10 cellular contexts compared by ENCODE assay signal in the genomic region with DNA sequence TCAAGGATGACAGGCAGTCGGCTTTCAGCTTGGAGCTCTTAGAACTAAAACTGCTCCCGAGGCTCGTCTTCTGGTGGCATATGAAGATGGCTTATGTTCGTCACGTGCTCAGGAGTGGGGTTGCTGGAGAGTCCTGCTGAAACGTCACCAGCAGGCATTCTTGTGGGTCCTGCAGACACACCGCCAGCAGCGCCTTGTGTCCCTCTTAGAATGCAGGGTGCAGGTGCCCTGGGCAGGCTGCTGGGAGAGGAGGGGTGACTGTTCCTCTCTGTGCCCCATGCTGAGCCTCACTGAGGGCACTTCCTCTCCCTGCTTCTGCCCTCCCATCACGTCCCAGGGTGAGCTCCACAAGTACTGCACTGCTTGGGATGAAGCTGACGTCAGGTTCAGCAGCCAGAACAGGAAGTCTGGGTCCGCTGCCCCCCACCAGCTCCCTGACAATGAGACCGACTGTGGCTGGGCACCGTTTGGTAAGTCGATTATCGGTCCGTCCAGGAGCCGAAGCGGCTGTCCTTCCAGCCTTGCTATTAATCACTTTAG. TPM values are rescaled to one million over a fixed set of nuclear protein-coding genes. Genes with fewer than 3 reads are reported as not detected.
DNase-seq lines count a peak whose midpoint lies in the region; ATAC-seq lines count a peak whose summit lies in the region.
"Had no signal": no experiment of that assay in that cellular context is flagged by ENCODE, and none has a peak within 500 bp of the region (broad histone marks: within the 10 kb centered on the region; RNA-seq: fewer than 3 reads in every experiment).

No MANE protein-coding gene starts in this region.

- no peaks in the 10 kb centered on the region for H3K9me3 Mint-ChIP-seq in T-helper 1 cell treated with Interleukin-12 subunit alpha and Interleukin-12 subunit beta and Interleukin-4 antibody, amounts not matched to agents 30 μg/mL and 1 μg/mL, for 36 hours
- no peaks in the 10 kb centered on the region for H3K9me3 Mint-ChIP-seq in stimulated activated naive B cell treated with anti-CD40 and anti-IgM and Interleukin-4, amounts not matched to agents 10 μg/mL and 1 μg/mL and 100 μg/mL, for 72 hours
- H3K9me3 Mint-ChIP-seq: mesothelial cell of epicardium had no signal

- H3K4me1 Mint-ChIP-seq in T-helper 1 cell treated with Interleukin-12 subunit alpha and Interleukin-12 subunit beta and Interleukin-4 antibody, amounts not matched to agents 30 μg/mL and 1 μg/mL, for 36 hours (ENCODE audit: low read depth), result peaks cover 11% of the 10 kb centered on the region
- H3K4me1 Mint-ChIP-seq in stimulated activated naive B cell treated with anti-CD40 and anti-IgM and Interleukin-4, amounts not matched to agents 10 μg/mL and 1 μg/mL and 100 μg/mL, for 72 hours, result peaks cover 59 to 73% of the 10 kb centered on the region in 2 donors

- peak overlapping the region; percentile 4 for H3K4me3 Mint-ChIP-seq in T-helper 1 cell treated with Interleukin-12 subunit alpha and Interleukin-12 subunit beta and Interleukin-4 antibody, amounts not matched to agents 30 μg/mL and 1 μg/mL, for 36 hours
- peak overlapping the region; percentile 74 to 78 for H3K4me3 Mint-ChIP-seq in stimulated activated naive B cell treated with anti-CD40 and anti-IgM and Interleukin-4, amounts not matched to agents 10 μg/mL and 1 μg/mL and 100 μg/mL, for 72 hours
- H3K4me3 Mint-ChIP-seq: mesothelial cell of epicardium had no signal

- peaks cover 13% of the 10 kb centered on the region for H3K36me3 Mint-ChIP-seq in T-helper 1 cell treated with Interleukin-12 subunit alpha and Interleukin-12 subunit beta and Interleukin-4 antibody, amounts not matched to agents 30 μg/mL and 1 μg/mL, for 36 hours (ENCODE audit: low read depth)
- peaks cover 41 to 78% of the 10 kb centered on the region in 2 donors for H3K36me3 Mint-ChIP-seq in stimulated activated naive B cell treated with anti-CD40 and anti-IgM and Interleukin-4, amounts not matched to agents 10 μg/mL and 1 μg/mL and 100 μg/mL, for 72 hours

- H3K27me3 Mint-ChIP-seq in T-helper 1 cell treated with Interleukin-12 subunit alpha and Interleukin-12 subunit beta and Interleukin-4 antibody, amounts not matched to agents 30 μg/mL and 1 μg/mL, for 36 hours (ENCODE audit: low read depth), result no peaks in the 10 kb centered on the region
- H3K27me3 Mint-ChIP-seq in stimulated activated naive B cell treated with anti-CD40 and anti-IgM and Interleukin-4, amounts not matched to agents 10 μg/mL and 1 μg/mL and 100 μg/mL, for 72 hours, result no peaks in the 10 kb centered on the region

- DNase-seq in T-helper 1 cell (no peak), MV-4-11 (lab: John Stamatoyannopoulos, UW) (peak; percentile 56), dedifferentiated amniotic fluid mesenchymal stem cell (ENCODE audit: extremely low spot score) (no peak)
- no peak for DNase-seq in stimulated activated naive B cell treated with anti-CD40 and anti-IgM and Interleukin-4, amounts not matched to agents 10 μg/mL and 1 μg/mL and 100 μg/mL, for 72 hours
- no peak for DNase-seq in central memory CD4-positive, alpha-beta T cell

- ATAC-seq in esophagus mucosa (peak; percentile 19), HG03520 (IDR thresholded peaks at IDR 0.05; ENCODE audit: unreplicated experiment) (no peak)
- ATAC-seq in stimulated activated naive B cell treated with anti-CD40 and anti-IgM and Interleukin-4, amounts not matched to agents 10 μg/mL and 1 μg/mL and 100 μg/mL, for 72 hours (replicated peaks), result peak; percentile 30 to 33

- H3K27ac Mint-ChIP-seq in T-helper 1 cell treated with Interleukin-12 subunit alpha and Interleukin-12 subunit beta and Interleukin-4 antibody, amounts not matched to agents 30 μg/mL and 1 μg/mL, for 36 hours, result no peak overlapping the region
- peak overlapping the region; percentile 87 for H3K27ac Mint-ChIP-seq in stimulated activated naive B cell treated with anti-CD40 and anti-IgM and Interleukin-4, amounts not matched to agents 10 μg/mL and 1 μg/mL and 100 μg/mL, for 72 hours
- H3K27ac Mint-ChIP-seq: mesothelial cell of epicardium had no signal

RNA-seq across cellular contexts. Expression of a gene that starts 20.8 kb away (rescaled TPM):
- 13.9 TPM for total RNA-seq in esophagus mucosa

RNA-seq across cellular contexts. Expression of a gene that starts 38.4 kb away (rescaled TPM):
- 0.24 TPM for total RNA-seq in esophagus mucosa
- total RNA-seq: endothelial cell of umbilical vein had no signal
